Comparison of ENCODE assay signal across 29 cellular contexts in the genomic region with DNA sequence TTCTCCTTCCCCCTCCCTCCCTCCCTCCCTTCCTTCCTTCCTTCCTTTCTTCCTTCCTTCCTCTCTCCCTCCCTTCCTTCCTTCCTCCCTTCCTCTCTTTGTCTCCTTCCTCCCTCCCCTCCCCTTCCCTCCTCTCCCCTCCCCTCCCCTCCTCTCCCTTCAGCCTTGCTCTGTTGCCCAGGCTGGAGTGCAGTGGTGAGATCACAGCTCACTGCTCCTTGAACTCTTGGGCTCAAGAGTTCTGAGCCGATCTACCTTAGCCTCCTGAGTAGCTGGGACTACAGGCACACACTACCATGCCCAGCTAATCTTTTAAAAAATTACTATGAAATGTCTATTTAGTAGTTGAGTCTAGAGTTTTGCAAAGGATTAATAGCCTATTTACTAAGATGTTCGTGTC.
"Had no signal": no experiment of that assay in that cellular context is flagged by ENCODE, and none has a peak within 500 bp of the region (broad histone marks: within the 10 kb centered on the region; RNA-seq: fewer than 3 reads in every experiment).

No MANE protein-coding gene starts in this region.

- DNase-seq: activated CD4-positive, alpha-beta memory T cell treated with anti-CD3 and anti-CD28 coated beads for 36 hours; activated CD4-positive, alpha-beta T cell treated with anti-CD3 and anti-CD28 coated beads, Interleukin-2, amount 50 U/mL, for 1 hour; activated CD8-positive, alpha-beta memory T cell treated with anti-CD3 and anti-CD28 coated beads for 24 hours; activated CD8-positive, alpha-beta memory T cell treated with anti-CD3 and anti-CD28 coated beads, Interleukin-2, amount 10 ng/mL, durations not matched to agents 7 days and 5 days; activated CD8-positive, alpha-beta memory T cell treated with anti-CD3 and anti-CD28 coated beads, Interleukin-2, amount 50 U/mL, for 48 hours; activated gamma-delta T cell treated with Interleukin-2 at 50 U/mL for 16 hours; activated naive CD4-positive, alpha-beta T cell treated with anti-CD3 and anti-CD28 coated beads for 36 hours; activated naive CD8-positive, alpha-beta T cell treated with anti-CD3 and anti-CD28 coated beads for 36 hours; amniotic stem cell; aorta; Kasumi-1; KG1; MG63; NCI-H1048; NCI-H1105 treated with DMSO at 0.1 percent for 48 hours; NCI-H1436; NCI-H1694; NCI-H1930; NCI-H2081 treated with DMSO at 0.1 percent for 48 hours; NCI-H226; NCI-H446 treated with DMSO at 0.1 percent for 48 hours; NCI-H524; NCI-H69; SHP77; SJCRH30 had no signal

- H3K27ac Mint-ChIP-seq: activated CD4-positive, alpha-beta memory T cell treated with anti-CD3 and anti-CD28 coated beads for 36 hours; activated CD8-positive, alpha-beta memory T cell treated with anti-CD3 and anti-CD28 coated beads, Interleukin-2, amount 10 ng/mL, durations not matched to agents 7 days and 5 days; activated naive CD4-positive, alpha-beta T cell treated with anti-CD3 and anti-CD28 coated beads for 36 hours; activated naive CD8-positive, alpha-beta T cell treated with anti-CD3 and anti-CD28 coated beads for 36 hours; T-helper 2 cell treated with Interferon-gamma antibody and Interleukin-4, amounts not matched to agents 5 μg/mL and 100 μg/mL, for 36 hours had no signal

- H3K4me3 Mint-ChIP-seq: activated CD4-positive, alpha-beta memory T cell treated with anti-CD3 and anti-CD28 coated beads for 36 hours; activated CD8-positive, alpha-beta memory T cell treated with anti-CD3 and anti-CD28 coated beads, Interleukin-2, amount 10 ng/mL, durations not matched to agents 7 days and 5 days; activated naive CD4-positive, alpha-beta T cell treated with anti-CD3 and anti-CD28 coated beads for 36 hours; activated naive CD8-positive, alpha-beta T cell treated with anti-CD3 and anti-CD28 coated beads for 36 hours; central memory CD8-positive, alpha-beta T cell; T-helper 2 cell treated with Interferon-gamma antibody and Interleukin-4, amounts not matched to agents 5 μg/mL and 100 μg/mL, for 36 hours had no signal

- H3K4me1 ChIP-seq: SJCRH30 had no signal

- H3K27me3 ChIP-seq: cardiac muscle cell, SJCRH30 had no signal

- H3K36me3 ChIP-seq: cardiac muscle cell, SJCRH30 had no signal

- H3K4me3 ChIP-seq: cardiac muscle cell, MG63, SJCRH30, SK-N-MC had no signal

- H3K27me3 Mint-ChIP-seq: activated CD4-positive, alpha-beta memory T cell treated with anti-CD3 and anti-CD28 coated beads for 36 hours; activated CD8-positive, alpha-beta memory T cell treated with anti-CD3 and anti-CD28 coated beads, Interleukin-2, amount 10 ng/mL, durations not matched to agents 7 days and 5 days; activated naive CD8-positive, alpha-beta T cell treated with anti-CD3 and anti-CD28 coated beads for 36 hours; central memory CD8-positive, alpha-beta T cell had no signal

- H3K9me3 ChIP-seq: MG63, SJCRH30 had no signal

- H3K9me3 Mint-ChIP-seq: activated CD4-positive, alpha-beta memory T cell treated with anti-CD3 and anti-CD28 coated beads for 36 hours; activated naive CD4-positive, alpha-beta T cell treated with anti-CD3 and anti-CD28 coated beads for 36 hours; activated naive CD8-positive, alpha-beta T cell treated with anti-CD3 and anti-CD28 coated beads for 36 hours; T-helper 2 cell treated with Interferon-gamma antibody and Interleukin-4, amounts not matched to agents 5 μg/mL and 100 μg/mL, for 36 hours had no signal

- ATAC-seq: activated CD8-positive, alpha-beta memory T cell treated with anti-CD3 and anti-CD28 coated beads, Interleukin-2, amount 10 ng/mL, durations not matched to agents 7 days and 5 days had no signal

- H3K27ac ChIP-seq: cardiac muscle cell, SJCRH30, SK-N-MC had no signal
